Comparison of ENCODE assay signal across 17 cellular contexts in the genomic region with DNA sequence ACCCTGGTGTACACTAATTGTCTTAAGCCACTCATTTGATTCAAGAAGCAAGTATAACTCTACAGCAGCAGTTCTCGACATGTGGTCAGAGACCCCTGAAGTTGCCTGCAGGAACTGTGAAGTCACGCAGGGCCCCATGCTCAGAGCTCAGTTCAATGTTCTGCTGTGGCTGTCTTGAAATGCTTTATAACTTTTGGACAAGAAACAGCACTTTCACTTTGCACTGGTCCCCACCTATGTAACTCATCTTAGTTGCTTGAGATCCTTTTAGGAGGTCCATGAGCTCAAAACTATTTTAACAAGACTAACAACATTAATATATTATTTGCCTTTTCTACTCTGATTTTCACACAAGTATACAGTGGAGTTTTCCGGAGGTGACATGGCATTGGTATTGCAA.
DNase-seq lines count a peak whose midpoint lies in the region; ATAC-seq and TF ChIP-seq lines count a peak whose summit lies in the region.
"Had no signal": no experiment of that assay in that cellular context is flagged by ENCODE, and none has a peak within 500 bp of the region (broad histone marks: within the 10 kb centered on the region; RNA-seq: fewer than 3 reads in every experiment).

No MANE protein-coding gene starts in this region.

- H4K91ac ChIP-seq in mesenchymal stem cell (ENCODE audit: low read length) = no peak overlapping the region

- H3K27me3 Mint-ChIP-seq in CD4-positive, alpha-beta T cell = peaks cover 9% of the 10 kb centered on the region

- peaks cover 16% of the 10 kb centered on the region for H3F3A ChIP-seq in GM23248 (ENCODE audit: insufficient read depth)

- H2BK5ac ChIP-seq in mesenchymal stem cell (ENCODE audit: low read depth, low read length, poor library complexity, severe bottlenecking) = peak overlapping the region; percentile 19

- peaks cover 67% of the 10 kb centered on the region for H3K4me1 Mint-ChIP-seq in CD4-positive, alpha-beta T cell (ENCODE audit: low read depth)

- H3K18ac ChIP-seq in mesenchymal stem cell (ENCODE audit: low read depth in 1 of 2, low read length in 2 of 2) = no peak overlapping the region

- H2AK5ac ChIP-seq in mesenchymal stem cell (ENCODE audit: low read length, severe bottlenecking) = peak overlapping the region; percentile 40

- no peaks in the 10 kb centered on the region for H4K20me1 ChIP-seq in GM23248 (ENCODE audit: insufficient read depth)

- H3K14ac ChIP-seq in mesenchymal stem cell (ENCODE audit: low read length in 2 of 2) = no peak overlapping the region

- no peaks in the 10 kb centered on the region for H3K79me1 ChIP-seq in mesenchymal stem cell (replicated peaks; ENCODE audit: low read length, poor library complexity, severe bottlenecking)

- H3K9ac ChIP-seq in GM23248 = no peak overlapping the region
- no peak overlapping the region for H3K9ac ChIP-seq in adipocyte (ENCODE audit: low read length)
- H3K9ac ChIP-seq in mesenchymal stem cell (ENCODE audit: low read length) = peak overlapping the region; percentile 35
- H3K9ac ChIP-seq: neural progenitor cell had no signal

- H3K36me3 ChIP-seq in GM23248 (ENCODE audit: low read depth) = no peaks in the 10 kb centered on the region
- H3K36me3 ChIP-seq in adipocyte (ENCODE audit: control insufficient read depth, insufficient read depth, low read length, severe bottlenecking) = no peaks in the 10 kb centered on the region
- H3K36me3 ChIP-seq in mesenchymal stem cell (ENCODE audit: control insufficient read depth in 1 of 2, insufficient read depth in 2 of 2, low read depth in 1 of 2, low read length in 2 of 2) = no peaks in the 10 kb centered on the region
- no peaks in the 10 kb centered on the region for H3K36me3 ChIP-seq in thyroid gland
- H3K36me3 ChIP-seq: left lung, neural progenitor cell, SJCRH30 had no signal

- no peak overlapping the region for H2BK12ac ChIP-seq in mesenchymal stem cell (ENCODE audit: low read length in 2 of 2)

- no peak overlapping the region for H2BK15ac ChIP-seq in mesenchymal stem cell (ENCODE audit: low read depth, poor library complexity, severe bottlenecking)

- in situ Hi-C loops in GM23248 (cut with MboI) = no loop called here

- H4K8ac ChIP-seq in mesenchymal stem cell (ENCODE audit: low read length) = no peak overlapping the region

- no peaks in the 10 kb centered on the region for H3K79me2 ChIP-seq in GM23248 (ENCODE audit: insufficient read depth)

- no peak for DNase-seq in CD4-positive, alpha-beta T cell
- no peak for DNase-seq in GM23248
- DNase-seq in adipocyte (ENCODE audit: low read depth) = peak; percentile 60
- peak; percentile 45 for DNase-seq in mesenchymal stem cell
- no peak for DNase-seq in LoVo (ENCODE audit: low spot score)
- DNase-seq in NCI-H146 (lab: John Stamatoyannopoulos, UW) = no peak
- DNase-seq in thyroid gland = no peak
- no peak for DNase-seq in NCI-H510A (lab: John Stamatoyannopoulos, UW)
- DNase-seq: activated CD4-positive, CD25-positive, alpha-beta regulatory T cell; effector CD8-positive, alpha-beta T cell; head of caudate nucleus; KBM-7; left lung; NCI-H187; SJCRH30 had no signal

- no peak for TF ChIP-seq CTCF in CD4-positive, alpha-beta T cell (IDR thresholded peaks at IDR 0.05)
- no peak for TF ChIP-seq CTCF in thyroid gland (IDR thresholded peaks at IDR 0.05)

- H3K27me3 ChIP-seq in CD4-positive, alpha-beta T cell (ENCODE audit: control insufficient read depth, insufficient read depth, low read length) = no peaks in the 10 kb centered on the region
- H3K27me3 ChIP-seq in GM23248 (replicated peaks; ENCODE audit: insufficient read depth) (no peaks in the 10 kb centered on the region), adipocyte (replicated peaks; ENCODE audit: control insufficient read depth, insufficient read depth, low read length) (no peaks in the 10 kb centered on the region), mesenchymal stem cell (ENCODE audit: control insufficient read depth in 1 of 2, insufficient read depth in 1 of 2, low read length in 2 of 2) (no peaks in the 10 kb centered on the region), thyroid gland (no peaks in the 10 kb centered on the region)
- H3K27me3 ChIP-seq: SJCRH30 had no signal

- WGBS in GM23248 (ENCODE audit: low coverage in 1 of 2, low lambda C conversion rate in 2 of 2, missing lambda C conversion rate in 2 of 2), 2 experiments = 66 to 74% methylated on average over 3 of the region's 3 CpGs
- WGBS in mesenchymal stem cell = 77% methylated on average over 3 of the region's 3 CpGs
- WGBS in thyroid gland, 2 donors = 81 to 82% methylated on average over 3 of the region's 3 CpGs

- H3K23ac ChIP-seq in mesenchymal stem cell (ENCODE audit: low read length in 2 of 2) = no peak overlapping the region

- POLR2A ChIA-PET in CD4-positive, alpha-beta T cell (lab: Charles Lee) = interaction anchor here (0.8 to 1.8 kb wide), 2 partner anchors 15 to 20 kb away, joined by 3 to 7 read pairs; no protein-coding TSS in a partner anchor

- H2BK120ac ChIP-seq in mesenchymal stem cell (ENCODE audit: low read depth, low read length) = no peak overlapping the region

- TF ChIP-seq POLR2A in thyroid gland (IDR thresholded peaks at IDR 0.05) = no peak

- H3K4me2 ChIP-seq in GM23248 (ENCODE audit: unreplicated experiment) (peak overlapping the region; percentile 76), mesenchymal stem cell (ENCODE audit: low read length, poor library complexity, severe bottlenecking) (peak overlapping the region; percentile 44)

- H2AFZ ChIP-seq in GM23248 = no peak overlapping the region
- no peak overlapping the region for H2AFZ ChIP-seq in mesenchymal stem cell (ENCODE audit: low read depth, low read length)
- H2AFZ ChIP-seq: neural progenitor cell had no signal

- H3K9me2 ChIP-seq in GM23248 (ENCODE audit: insufficient read depth) = no peaks in the 10 kb centered on the region

- H3K9me3 Mint-ChIP-seq in CD4-positive, alpha-beta T cell = no peaks in the 10 kb centered on the region
- H3K9me3 Mint-ChIP-seq: neural progenitor cell had no signal

- peak overlapping the region; percentile 59 for H3K4me3 Mint-ChIP-seq in CD4-positive, alpha-beta T cell

- no peaks in the 10 kb centered on the region for H3K36me3 Mint-ChIP-seq in CD4-positive, alpha-beta T cell (ENCODE audit: low read depth)
- H3K36me3 Mint-ChIP-seq: neural progenitor cell had no signal

- no peaks in the 10 kb centered on the region for H3K9me3 ChIP-seq in CD4-positive, alpha-beta T cell (ENCODE audit: control insufficient read depth, low read length)
- no peaks in the 10 kb centered on the region for H3K9me3 ChIP-seq in GM23248 (ENCODE audit: low read depth)
- H3K9me3 ChIP-seq in adipocyte (ENCODE audit: control insufficient read depth, low read length) = no peaks in the 10 kb centered on the region
- H3K9me3 ChIP-seq in mesenchymal stem cell (ENCODE audit: control insufficient read depth, low read length) = no peaks in the 10 kb centered on the region
- no peaks in the 10 kb centered on the region for H3K9me3 ChIP-seq in thyroid gland
- H3K9me3 ChIP-seq: left lung, SJCRH30 had no signal

- CTCF ChIA-PET in CD4-positive, alpha-beta T cell (lab: Charles Lee) = interaction anchor here (0.8 to 1.0 kb wide), 3 partner anchors 14 to 118 kb away, joined by 3 to 4 read pairs (median 3); no protein-coding TSS in a partner anchor

- H3K27ac ChIP-seq in CD4-positive, alpha-beta T cell (ENCODE audit: low read depth, low read length) = no peak overlapping the region
- H3K27ac ChIP-seq in GM23248 (no peak overlapping the region), mesenchymal stem cell (ENCODE audit: low read length, poor library complexity, severe bottlenecking) (peak overlapping the region; percentile 84), thyroid gland (no peak overlapping the region)
- H3K27ac ChIP-seq: neural progenitor cell had no signal

- ATAC-seq in CD4-positive, alpha-beta T cell (ENCODE audit: poor library complexity) = no peak
- ATAC-seq: left lung, sciatic nerve had no signal

- H3K4ac ChIP-seq in mesenchymal stem cell (ENCODE audit: low read depth in 1 of 2, low read length in 2 of 2) = no peak overlapping the region

- H3K27ac Mint-ChIP-seq in CD4-positive, alpha-beta T cell = no peak overlapping the region
- H3K27ac Mint-ChIP-seq: neural progenitor cell had no signal

- H3K4me3 ChIP-seq in GM23248 (no peak overlapping the region), adipocyte (ENCODE audit: low read length) (peak overlapping the region; percentile 23), mesenchymal stem cell (ENCODE audit: insufficient read depth in 1 of 2, low read depth in 1 of 2, low read length in 2 of 2) (peak overlapping the region in 1 of 2 experiments; percentile 45), thyroid gland (replicated peaks in 1 of 3) (no peak overlapping the region)
- H3K4me3 ChIP-seq: left lung, neural progenitor cell had no signal

- H3K4me1 ChIP-seq in GM23248 (ENCODE audit: insufficient read depth) (peaks cover 40% of the 10 kb centered on the region), adipocyte (ENCODE audit: control insufficient read depth, insufficient read depth, low read length) (peaks cover 21% of the 10 kb centered on the region), mesenchymal stem cell (ENCODE audit: control insufficient read depth, insufficient read depth, low read depth, low read length) (peaks cover 15% of the 10 kb centered on the region), thyroid gland (no peaks in the 10 kb centered on the region)

- intact Hi-C loops in CD4-positive, alpha-beta T cell (cut with DNase I, micrococcal nuclease) = no loop called here
- intact Hi-C loops in thyroid gland (cut with DNase I) = no loop called here

Comparison
In these comparisons a context has a peak if more than half of its experiments do, and no peak if none do; other contexts are left out.
1. DNase-seq: peak in adipocyte (single experiment) and mesenchymal stem cell (single experiment); none in CD4-positive, alpha-beta T cell (0 of 10), GM23248 (single experiment), LoVo (single experiment), NCI-H146 (single experiment), thyroid gland (0 of 2) and NCI-H510A (single experiment).